ENCODE assay signal across 1 cellular context in the genomic region with DNA sequence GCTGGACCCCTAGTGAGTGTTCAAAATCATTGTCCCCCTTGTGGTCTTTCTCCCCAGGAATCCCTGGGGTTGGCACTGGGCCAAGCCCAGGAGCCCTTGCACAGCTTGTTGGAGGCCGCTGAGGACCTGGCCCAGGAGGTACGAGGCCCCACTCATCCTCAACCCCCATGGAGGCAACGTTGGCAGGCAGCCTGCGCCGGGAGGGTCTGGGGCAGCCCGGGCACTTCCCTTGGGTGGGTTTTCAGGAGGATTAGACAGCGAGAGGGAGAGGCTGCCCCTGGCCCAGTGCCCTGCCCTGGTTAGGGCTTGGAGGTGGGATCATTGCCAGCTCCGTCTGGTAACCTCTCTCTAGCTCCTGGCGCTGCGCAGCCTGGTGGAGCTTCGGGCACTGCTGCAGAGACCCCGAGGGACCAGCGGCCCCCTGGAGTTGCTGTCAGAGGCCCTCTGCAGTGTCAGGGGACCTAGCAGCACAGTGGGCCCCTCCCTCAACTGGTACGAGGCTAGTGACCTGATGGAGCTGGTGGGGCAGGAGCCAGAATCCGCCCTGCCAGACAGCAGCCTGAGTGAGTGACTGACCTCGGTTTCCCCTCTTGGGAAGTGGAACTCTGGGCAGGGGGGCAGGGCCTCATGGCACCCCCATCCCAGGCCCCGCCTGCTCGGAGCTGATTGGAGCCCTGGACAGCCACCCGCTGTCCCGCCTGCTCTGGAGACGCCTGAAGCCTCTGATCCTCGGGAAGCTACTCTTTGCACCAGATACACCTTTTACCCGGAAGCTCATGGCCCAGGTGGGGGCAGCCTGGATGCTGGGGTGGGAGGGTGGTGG.
TF ChIP-seq lines count a peak whose summit lies in the region.

No MANE protein-coding gene starts in this region.

TF ChIP-seq in HEK293, 187 proteins besides CTCF, POLR2A, EP300 and RAD21 (continued from another document):
- TF ChIP-seq, protein P1, sequence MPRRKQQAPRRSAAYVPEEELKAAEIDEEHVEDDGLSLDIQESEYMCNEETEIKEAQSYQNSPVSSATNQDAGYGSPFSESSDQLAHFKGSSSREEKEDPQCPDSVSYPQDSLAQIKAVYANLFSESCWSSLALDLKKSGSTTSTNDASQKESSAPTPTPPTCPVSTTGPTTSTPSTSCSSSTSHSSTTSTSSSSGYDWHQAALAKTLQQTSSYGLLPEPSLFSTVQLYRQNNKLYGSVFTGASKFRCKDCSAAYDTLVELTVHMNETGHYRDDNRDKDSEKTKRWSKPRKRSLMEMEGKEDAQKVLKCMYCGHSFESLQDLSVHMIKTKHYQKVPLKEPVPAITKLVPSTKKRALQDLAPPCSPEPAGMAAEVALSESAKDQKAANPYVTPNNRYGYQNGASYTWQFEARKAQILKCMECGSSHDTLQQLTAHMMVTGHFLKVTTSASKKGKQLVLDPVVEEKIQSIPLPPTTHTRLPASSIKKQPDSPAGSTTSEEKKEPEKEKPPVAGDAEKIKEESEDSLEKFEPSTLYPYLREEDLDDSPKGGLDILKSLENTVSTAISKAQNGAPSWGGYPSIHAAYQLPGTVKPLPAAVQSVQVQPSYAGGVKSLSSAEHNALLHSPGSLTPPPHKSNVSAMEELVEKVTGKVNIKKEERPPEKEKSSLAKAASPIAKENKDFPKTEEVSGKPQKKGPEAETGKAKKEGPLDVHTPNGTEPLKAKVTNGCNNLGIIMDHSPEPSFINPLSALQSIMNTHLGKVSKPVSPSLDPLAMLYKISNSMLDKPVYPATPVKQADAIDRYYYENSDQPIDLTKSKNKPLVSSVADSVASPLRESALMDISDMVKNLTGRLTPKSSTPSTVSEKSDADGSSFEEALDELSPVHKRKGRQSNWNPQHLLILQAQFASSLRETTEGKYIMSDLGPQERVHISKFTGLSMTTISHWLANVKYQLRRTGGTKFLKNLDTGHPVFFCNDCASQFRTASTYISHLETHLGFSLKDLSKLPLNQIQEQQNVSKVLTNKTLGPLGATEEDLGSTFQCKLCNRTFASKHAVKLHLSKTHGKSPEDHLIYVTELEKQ (tag by site-specific recombination; IDR thresholded peaks at IDR 0.05; ENCODE audit: borderline replicate concordance): no peak
- no peak for TF ChIP-seq ZNF2 (tag by site-specific recombination; IDR thresholded peaks at IDR 0.05)
- peak; percentile 43; the same call in 1 of the 2 replicates for TF ChIP-seq GLIS2 (tag by site-specific recombination; IDR thresholded peaks at IDR 0.05)
- no peak for TF ChIP-seq ZNF248 (tag by site-specific recombination; IDR thresholded peaks at IDR 0.05)
- TF ChIP-seq, protein P2, sequence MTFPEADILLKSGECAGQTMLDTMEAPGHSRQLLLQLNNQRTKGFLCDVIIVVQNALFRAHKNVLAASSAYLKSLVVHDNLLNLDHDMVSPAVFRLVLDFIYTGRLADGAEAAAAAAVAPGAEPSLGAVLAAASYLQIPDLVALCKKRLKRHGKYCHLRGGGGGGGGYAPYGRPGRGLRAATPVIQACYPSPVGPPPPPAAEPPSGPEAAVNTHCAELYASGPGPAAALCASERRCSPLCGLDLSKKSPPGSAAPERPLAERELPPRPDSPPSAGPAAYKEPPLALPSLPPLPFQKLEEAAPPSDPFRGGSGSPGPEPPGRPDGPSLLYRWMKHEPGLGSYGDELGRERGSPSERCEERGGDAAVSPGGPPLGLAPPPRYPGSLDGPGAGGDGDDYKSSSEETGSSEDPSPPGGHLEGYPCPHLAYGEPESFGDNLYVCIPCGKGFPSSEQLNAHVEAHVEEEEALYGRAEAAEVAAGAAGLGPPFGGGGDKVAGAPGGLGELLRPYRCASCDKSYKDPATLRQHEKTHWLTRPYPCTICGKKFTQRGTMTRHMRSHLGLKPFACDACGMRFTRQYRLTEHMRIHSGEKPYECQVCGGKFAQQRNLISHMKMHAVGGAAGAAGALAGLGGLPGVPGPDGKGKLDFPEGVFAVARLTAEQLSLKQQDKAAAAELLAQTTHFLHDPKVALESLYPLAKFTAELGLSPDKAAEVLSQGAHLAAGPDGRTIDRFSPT (tag by site-specific recombination; IDR thresholded peaks at IDR 0.05): peak; percentile 28; the same call in 1 of the 2 replicates
- no peak for TF ChIP-seq ZNF621 (tag by site-specific recombination; IDR thresholded peaks at IDR 0.05)
- TF ChIP-seq, protein P3, sequence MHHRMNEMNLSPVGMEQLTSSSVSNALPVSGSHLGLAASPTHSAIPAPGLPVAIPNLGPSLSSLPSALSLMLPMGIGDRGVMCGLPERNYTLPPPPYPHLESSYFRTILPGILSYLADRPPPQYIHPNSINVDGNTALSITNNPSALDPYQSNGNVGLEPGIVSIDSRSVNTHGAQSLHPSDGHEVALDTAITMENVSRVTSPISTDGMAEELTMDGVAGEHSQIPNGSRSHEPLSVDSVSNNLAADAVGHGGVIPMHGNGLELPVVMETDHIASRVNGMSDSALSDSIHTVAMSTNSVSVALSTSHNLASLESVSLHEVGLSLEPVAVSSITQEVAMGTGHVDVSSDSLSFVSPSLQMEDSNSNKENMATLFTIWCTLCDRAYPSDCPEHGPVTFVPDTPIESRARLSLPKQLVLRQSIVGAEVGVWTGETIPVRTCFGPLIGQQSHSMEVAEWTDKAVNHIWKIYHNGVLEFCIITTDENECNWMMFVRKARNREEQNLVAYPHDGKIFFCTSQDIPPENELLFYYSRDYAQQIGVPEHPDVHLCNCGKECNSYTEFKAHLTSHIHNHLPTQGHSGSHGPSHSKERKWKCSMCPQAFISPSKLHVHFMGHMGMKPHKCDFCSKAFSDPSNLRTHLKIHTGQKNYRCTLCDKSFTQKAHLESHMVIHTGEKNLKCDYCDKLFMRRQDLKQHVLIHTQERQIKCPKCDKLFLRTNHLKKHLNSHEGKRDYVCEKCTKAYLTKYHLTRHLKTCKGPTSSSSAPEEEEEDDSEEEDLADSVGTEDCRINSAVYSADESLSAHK (tag by site-specific recombination; IDR thresholded peaks at IDR 0.05): no peak
- 0 out of 2 replicates have a peak, but pooled peaks have one; percentile 23 for TF ChIP-seq ZNF335 (tag by site-specific recombination; conservative IDR thresholded peaks at IDR 0.05)
- no peak for TF ChIP-seq ZNF501 (tag by site-specific recombination; IDR thresholded peaks at IDR 0.05)
- 0 out of 2 replicates have a peak, but pooled peaks have one; percentile 57 for TF ChIP-seq ZNF561 (tag by site-specific recombination; IDR thresholded peaks at IDR 0.05; ENCODE audit: borderline replicate concordance)
- TF ChIP-seq ZNF146 (tag by site-specific recombination; IDR thresholded peaks at IDR 0.05): no peak
- TF ChIP-seq, protein P4, sequence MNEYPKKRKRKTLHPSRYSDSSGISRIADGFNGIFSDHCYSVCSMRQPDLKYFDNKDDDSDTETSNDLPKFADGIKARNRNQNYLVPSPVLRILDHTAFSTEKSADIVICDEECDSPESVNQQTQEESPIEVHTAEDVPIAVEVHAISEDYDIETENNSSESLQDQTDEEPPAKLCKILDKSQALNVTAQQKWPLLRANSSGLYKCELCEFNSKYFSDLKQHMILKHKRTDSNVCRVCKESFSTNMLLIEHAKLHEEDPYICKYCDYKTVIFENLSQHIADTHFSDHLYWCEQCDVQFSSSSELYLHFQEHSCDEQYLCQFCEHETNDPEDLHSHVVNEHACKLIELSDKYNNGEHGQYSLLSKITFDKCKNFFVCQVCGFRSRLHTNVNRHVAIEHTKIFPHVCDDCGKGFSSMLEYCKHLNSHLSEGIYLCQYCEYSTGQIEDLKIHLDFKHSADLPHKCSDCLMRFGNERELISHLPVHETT (tag by site-specific recombination; IDR thresholded peaks at IDR 0.05): no peak
- TF ChIP-seq ZNF37A (tag by site-specific recombination; IDR thresholded peaks at IDR 0.05): peak; percentile 71; the same call in 1 of the 2 replicates
- TF ChIP-seq ZNF629 (tag by site-specific recombination; IDR thresholded peaks at IDR 0.05): no peak
- TF ChIP-seq, protein P5, sequence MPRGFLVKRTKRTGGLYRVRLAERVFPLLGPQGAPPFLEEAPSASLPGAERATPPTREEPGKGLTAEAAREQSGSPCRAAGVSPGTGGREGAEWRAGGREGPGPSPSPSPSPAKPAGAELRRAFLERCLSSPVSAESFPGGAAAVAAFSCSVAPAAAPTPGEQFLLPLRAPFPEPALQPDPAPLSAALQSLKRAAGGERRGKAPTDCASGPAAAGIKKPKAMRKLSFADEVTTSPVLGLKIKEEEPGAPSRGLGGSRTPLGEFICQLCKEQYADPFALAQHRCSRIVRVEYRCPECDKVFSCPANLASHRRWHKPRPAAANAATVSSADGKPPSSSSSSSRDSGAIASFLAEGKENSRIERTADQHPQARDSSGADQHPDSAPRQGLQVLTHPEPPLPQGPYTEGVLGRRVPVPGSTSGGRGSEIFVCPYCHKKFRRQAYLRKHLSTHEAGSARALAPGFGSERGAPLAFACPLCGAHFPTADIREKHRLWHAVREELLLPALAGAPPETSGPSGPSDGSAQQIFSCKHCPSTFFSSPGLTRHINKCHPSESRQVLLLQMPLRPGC (tag by site-specific recombination; IDR thresholded peaks at IDR 0.05): no peak
- TF ChIP-seq, protein P6, sequence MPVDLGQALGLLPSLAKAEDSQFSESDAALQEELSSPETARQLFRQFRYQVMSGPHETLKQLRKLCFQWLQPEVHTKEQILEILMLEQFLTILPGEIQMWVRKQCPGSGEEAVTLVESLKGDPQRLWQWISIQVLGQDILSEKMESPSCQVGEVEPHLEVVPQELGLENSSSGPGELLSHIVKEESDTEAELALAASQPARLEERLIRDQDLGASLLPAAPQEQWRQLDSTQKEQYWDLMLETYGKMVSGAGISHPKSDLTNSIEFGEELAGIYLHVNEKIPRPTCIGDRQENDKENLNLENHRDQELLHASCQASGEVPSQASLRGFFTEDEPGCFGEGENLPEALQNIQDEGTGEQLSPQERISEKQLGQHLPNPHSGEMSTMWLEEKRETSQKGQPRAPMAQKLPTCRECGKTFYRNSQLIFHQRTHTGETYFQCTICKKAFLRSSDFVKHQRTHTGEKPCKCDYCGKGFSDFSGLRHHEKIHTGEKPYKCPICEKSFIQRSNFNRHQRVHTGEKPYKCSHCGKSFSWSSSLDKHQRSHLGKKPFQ (tag by site-specific recombination; IDR thresholded peaks at IDR 0.05): no peak
- TF ChIP-seq ZNF660 (tag by site-specific recombination; IDR thresholded peaks at IDR 0.05): 0 out of 2 replicates have a peak, but pooled peaks have one; percentile 65
- no peak for TF ChIP-seq ZNF202 (tag by site-specific recombination; IDR thresholded peaks at IDR 0.05; ENCODE audit: borderline replicate concordance)
- no peak for TF ChIP-seq ZNF843 (tag by site-specific recombination; IDR thresholded peaks at IDR 0.05)
- TF ChIP-seq ZFP37 (tag by site-specific recombination; IDR thresholded peaks at IDR 0.05): no peak
- no peak for TF ChIP-seq ZNF571 (tag by site-specific recombination; IDR thresholded peaks at IDR 0.05)
- no peak for TF ChIP-seq KLF16 (tag by site-specific recombination; IDR thresholded peaks at IDR 0.05)
